In genomic region chr19:11881151-11881800, GRCh38 we compare ENCODE assay signal across 8 cellular contexts. TPM values are rescaled to one million over a fixed set of nuclear protein-coding genes. Genes with fewer than 3 reads are reported as not detected.
DNase-seq lines count a peak whose midpoint lies in the region; ATAC-seq and TF ChIP-seq lines count a peak whose summit lies in the region.

No MANE protein-coding gene starts in this region.

- intact Hi-C loops in esophagus muscularis mucosa (cut with DNase I) = loop anchor here (2.0 to 5.0 kb wide), 3 partner anchors 84 to 261 kb away; partner anchors contain the start of gene ZNF20

- H2AFZ ChIP-seq in OCI-LY1 (ENCODE audit: low read length) = no peak overlapping the region

- H3K9me3 Mint-ChIP-seq in nephron = no peaks in the 10 kb centered on the region

- H3K9me2 ChIP-seq in OCI-LY1 (ENCODE audit: low read depth, low read length) = no peaks in the 10 kb centered on the region

- TF ChIP-seq EP300 in esophagus muscularis mucosa (IDR thresholded peaks at IDR 0.05) = no peak

- TF ChIP-seq CTCF in HL-60 (IDR thresholded peaks at IDR 0.05; ENCODE audit: insufficient read depth, low read length) (peak; percentile 37), OCI-LY1 (IDR thresholded peaks at IDR 0.05; ENCODE audit: low read length) (peak; percentile 77), esophagus muscularis mucosa (IDR thresholded peaks at IDR 0.05) (peak; percentile 64 to 80 (median 75)), nephron (IDR thresholded peaks at IDR 0.05; ENCODE audit: unreplicated experiment in 3 of 3) (peak; percentile 72 to 86 (median 78))

- H3K27me3 Mint-ChIP-seq in nephron (ENCODE audit: low read depth) = peaks cover 9% of the 10 kb centered on the region

- no peak overlapping the region for H3K9ac ChIP-seq in OCI-LY1 (ENCODE audit: low read length)

- 25% methylated on average over 10 of the region's 10 CpGs for WGBS in esophagus muscularis mucosa

- H3K9me3 ChIP-seq in OCI-LY1 (ENCODE audit: low read length) (no peaks in the 10 kb centered on the region), esophagus muscularis mucosa (no peaks in the 10 kb centered on the region)

- ATAC-seq in HG03175 (IDR thresholded peaks at IDR 0.05; ENCODE audit: unreplicated experiment) = no peak

- peak in 8 of 14 donors; percentile 2 to 26 (median 20) for DNase-seq in C1 segment of cervical spinal cord (lab: John Stamatoyannopoulos, UW)
- peak; percentile 15 to 61 for DNase-seq in HL-60 (ENCODE audit: low read depth in 1 of 2, low spot score in 1 of 2)
- DNase-seq in activated T-cell treated with anti-CD3 and anti-CD28 coated beads for 4 hours = peak; percentile 60
- no peak for DNase-seq in esophagus muscularis mucosa (ENCODE audit: extremely low spot score)
- peak; percentile 80 for DNase-seq in superior temporal gyrus (ENCODE audit: extremely low spot score)

- H3K27ac ChIP-seq in HL-60 (replicated peaks) = no peak overlapping the region
- H3K27ac ChIP-seq in OCI-LY1 (ENCODE audit: low read depth, low read length, poor library complexity, severe bottlenecking) = no peak overlapping the region
- H3K27ac ChIP-seq in esophagus muscularis mucosa (replicated peaks in 1 of 4) = no peak overlapping the region

- no peaks in the 10 kb centered on the region for H3K4me1 ChIP-seq in OCI-LY1 (ENCODE audit: insufficient read depth, low read length, severe bottlenecking)
- H3K4me1 ChIP-seq in esophagus muscularis mucosa = peaks cover 0 to 7% (median 2%) of the 10 kb centered on the region in 4 donors

- no peak for TF ChIP-seq POLR2A in esophagus muscularis mucosa (IDR thresholded peaks at IDR 0.05; ENCODE audit: low read depth)

- H3K36me3 ChIP-seq in OCI-LY1 (ENCODE audit: insufficient read depth, low read length) = no peaks in the 10 kb centered on the region
- no peaks in the 10 kb centered on the region for H3K36me3 ChIP-seq in esophagus muscularis mucosa

- H3K27me3 ChIP-seq in HL-60 (ENCODE audit: insufficient read depth, poor library complexity, severe bottlenecking) = no peaks in the 10 kb centered on the region
- H3K27me3 ChIP-seq in OCI-LY1 (ENCODE audit: insufficient read depth, low read length) = no peaks in the 10 kb centered on the region
- H3K27me3 ChIP-seq in esophagus muscularis mucosa = no peaks in the 10 kb centered on the region

- H4K20me1 ChIP-seq in OCI-LY1 (ENCODE audit: insufficient read depth, low read length) = no peaks in the 10 kb centered on the region

- no peak overlapping the region for H3K4me2 ChIP-seq in OCI-LY1 (ENCODE audit: low read length)

- H3K4me3 Mint-ChIP-seq in nephron = no peak overlapping the region

- no peaks in the 10 kb centered on the region for H3K4me1 Mint-ChIP-seq in nephron

- H3K36me3 Mint-ChIP-seq in nephron (ENCODE audit: low read depth) = no peaks in the 10 kb centered on the region

- H3K4me3 ChIP-seq in HL-60 (replicated peaks; ENCODE audit: insufficient read depth, low read length) (no peak overlapping the region), OCI-LY1 (ENCODE audit: low read depth, low read length, poor library complexity, severe bottlenecking) (no peak overlapping the region), esophagus muscularis mucosa (no peak overlapping the region)

- H3F3A ChIP-seq in OCI-LY1 (ENCODE audit: insufficient read depth, low read length) = no peaks in the 10 kb centered on the region

- no peak overlapping the region for H3K27ac Mint-ChIP-seq in nephron

- H3K79me2 ChIP-seq in OCI-LY1 (ENCODE audit: insufficient read depth, low read length) = no peaks in the 10 kb centered on the region

RNA-seq across cellular contexts. Expression of gene ZNF69, which starts 6.3 kb away (rescaled TPM):
- 1 to 10 TPM; 3.8 to 8.2 (median 6.9) TPM for total RNA-seq in esophagus muscularis mucosa

RNA-seq across cellular contexts. Expression of gene ZNF439, which starts 32.8 kb away (rescaled TPM):
- total RNA-seq in esophagus muscularis mucosa = 1 to 10 TPM; 6.5 to 9.1 (median 7.1) TPM

RNA-seq across cellular contexts. Expression of gene ZNF700, which starts 43.6 kb away (rescaled TPM):
- total RNA-seq in esophagus muscularis mucosa = 10 to 100 TPM in 2 of 4 donors, 1 to 10 TPM in 2; 7.6 to 12.0 (median 9.5) TPM
